8 cellular contexts compared by ENCODE assay signal in genomic region chr18:7567487-7568425, GRCh38. TPM values are rescaled to one million over a fixed set of nuclear protein-coding genes. Genes with fewer than 3 reads are reported as not detected.
DNase-seq lines count a peak whose midpoint lies in the region; ATAC-seq and TF ChIP-seq lines count a peak whose summit lies in the region.

No MANE protein-coding gene starts in this region.

- H3K4me3 ChIP-seq in neural progenitor cell = peak overlapping the region; percentile 63

- no peak overlapping the region for H3K27ac Mint-ChIP-seq in activated naive CD4-positive, alpha-beta T cell treated with anti-CD3 and anti-CD28 coated beads, Interleukin-2, amount 50 U/mL, for 72 hours
- H3K27ac Mint-ChIP-seq in neural progenitor cell = no peak overlapping the region

- H4K20me1 ChIP-seq in neural progenitor cell (ENCODE audit: low read depth) = no peaks in the 10 kb centered on the region

- peak; percentile 21 for ATAC-seq in HG03354 (IDR thresholded peaks at IDR 0.05; ENCODE audit: poor library complexity, severe bottlenecking, unreplicated experiment)
- ATAC-seq in activated naive CD4-positive, alpha-beta T cell treated with anti-CD3 and anti-CD28 coated beads, Interleukin-2, amount 50 U/mL, for 72 hours = peak; percentile 18 to 32

- peaks cover 3% of the 10 kb centered on the region for H3K79me2 ChIP-seq in neural progenitor cell (ENCODE audit: low read depth)

- H3K9me3 Mint-ChIP-seq in activated naive CD4-positive, alpha-beta T cell treated with anti-CD3 and anti-CD28 coated beads, Interleukin-2, amount 50 U/mL, for 72 hours = peaks cover 0 to under 1% of the 10 kb centered on the region in 2 donors
- H3K9me3 Mint-ChIP-seq in neural progenitor cell = no peaks in the 10 kb centered on the region

- H3K4me2 ChIP-seq in neural progenitor cell = peak overlapping the region; percentile 99

- H3K27me3 ChIP-seq in neural progenitor cell = peaks cover 41% of the 10 kb centered on the region

- H3K4me1 Mint-ChIP-seq in neural progenitor cell = peaks cover 18% of the 10 kb centered on the region

- H3K27ac ChIP-seq in neural progenitor cell = no peak overlapping the region

- H3K4me1 ChIP-seq in neural progenitor cell = peaks cover 21% of the 10 kb centered on the region

- H2AFZ ChIP-seq in neural progenitor cell (replicated peaks) = peak overlapping the region; percentile 98

- no peaks in the 10 kb centered on the region for H3K9me3 ChIP-seq in neural progenitor cell (ENCODE audit: low read depth)

- peak overlapping the region; percentile 82 for H3K4me3 Mint-ChIP-seq in neural progenitor cell

- no peak overlapping the region for H3K9ac ChIP-seq in neural progenitor cell

- TF ChIP-seq CTCF in neural progenitor cell (IDR thresholded peaks at IDR 0.05) = no peak

- peaks cover 5% of the 10 kb centered on the region for H3K27me3 Mint-ChIP-seq in neural progenitor cell (ENCODE audit: insufficient read depth, low read depth)

- no peaks in the 10 kb centered on the region for H3K36me3 ChIP-seq in neural progenitor cell

- H3K36me3 Mint-ChIP-seq in activated naive CD4-positive, alpha-beta T cell treated with anti-CD3 and anti-CD28 coated beads, Interleukin-2, amount 50 U/mL, for 72 hours = peaks cover 0 to 8% of the 10 kb centered on the region in 2 donors
- peaks cover 3% of the 10 kb centered on the region for H3K36me3 Mint-ChIP-seq in neural progenitor cell

- peaks cover 21% of the 10 kb centered on the region for H3F3A ChIP-seq in neural progenitor cell (ENCODE audit: low read depth)

- DNase-seq in NCI-H1092 treated with DMSO at 0.1 percent for 48 hours (lab: John Stamatoyannopoulos, UW) (peak; percentile 15), NCI-H1092 (lab: John Stamatoyannopoulos, UW) (no peak), germinal center (ENCODE audit: low spot score) (peak; percentile 14), neural progenitor cell (ENCODE audit: low spot score) (peak; percentile 86), OCI-M1 (lab: John Stamatoyannopoulos, UW) (no peak), DMS79 (lab: John Stamatoyannopoulos, UW) (no peak)
- DNase-seq in activated naive CD4-positive, alpha-beta T cell treated with anti-CD3 and anti-CD28 coated beads, Interleukin-2, amount 50 U/mL, for 72 hours (ENCODE audit: low spot score in 2 of 2) = no peak

RNA-seq across cellular contexts. Expression of gene PTPRM, which starts 0.6 kb away (rescaled TPM):
- total RNA-seq in activated naive CD4-positive, alpha-beta T cell treated with anti-CD3 and anti-CD28 coated beads, Interleukin-2, amount 50 U/mL, for 72 hours = 1 to 10 TPM; 1.7 to 2.8 TPM
- total RNA-seq in neural progenitor cell (ENCODE audit: low replicate concordance) = 13.9 and 18.6 TPM in 2 replicates

Comparison
In these comparisons a context has a peak if more than half of its experiments do, and no peak if none do; other contexts are left out.
1. DNase-seq: peak in NCI-H1092 treated with DMSO at 0.1 percent for 48 hours (single experiment), germinal center (single experiment) and neural progenitor cell (single experiment); none in NCI-H1092 (single experiment), activated naive CD4-positive, alpha-beta T cell treated with anti-CD3 and anti-CD28 coated beads, Interleukin-2, amount 50 U/mL, for 72 hours (0 of 2), OCI-M1 (single experiment) and DMS79 (single experiment).